ENCODE assay signal across 8 cellular contexts in genomic region chr7:82481499-82482097, GRCh38. TPM values are rescaled to one million over a fixed set of nuclear protein-coding genes. Genes with fewer than 3 reads are reported as not detected.
DNase-seq lines count a peak whose midpoint lies in the region; ATAC-seq and TF ChIP-seq lines count a peak whose summit lies in the region.

No MANE protein-coding gene starts in this region.

- H3K27ac ChIP-seq in cardiac muscle cell = no peak overlapping the region

- peak; percentile 65 for ATAC-seq in HG02981 (IDR thresholded peaks at IDR 0.05; ENCODE audit: unreplicated experiment)

- DNase-seq in cardiac muscle cell (ENCODE audit: low read depth in 1 of 2, low spot score in 1 of 2) (peak; percentile 17 to 46), cardiac septum (ENCODE audit: low spot score) (no peak), RPMI7951 (ENCODE audit: low read depth) (peak; percentile 21), fibroblast of villous mesenchyme (ENCODE audit: low read depth) (peak; percentile 44), superior temporal gyrus (ENCODE audit: extremely low spot score) (peak; percentile 80), islet precursor cell (no peak)
- no peak for DNase-seq in stimulated activated naive CD4-positive, alpha-beta T cell treated with Interleukin-2 at 50 U/mL for 16 hours (lab: John Stamatoyannopoulos, UW)

- TF ChIP-seq CTCF in cardiac muscle cell (IDR thresholded peaks at IDR 0.05; ENCODE audit: low read depth, low read length) (peak; percentile 81), fibroblast of villous mesenchyme (IDR thresholded peaks at IDR 0.05; ENCODE audit: insufficient read depth, low read depth, low read length) (peak; percentile 76)

- no peaks in the 10 kb centered on the region for H3K36me3 ChIP-seq in cardiac muscle cell

- H3K4me3 ChIP-seq in cardiac muscle cell = no peak overlapping the region
- H3K4me3 ChIP-seq in fibroblast of villous mesenchyme (ENCODE audit: low read depth, low read length) = no peak overlapping the region

- no peaks in the 10 kb centered on the region for H3K9me3 ChIP-seq in cardiac muscle cell (ENCODE audit: low read depth)

- no peaks in the 10 kb centered on the region for H3K4me1 ChIP-seq in cardiac muscle cell (ENCODE audit: low read depth)

- no peaks in the 10 kb centered on the region for H3K27me3 ChIP-seq in cardiac muscle cell

- intact Hi-C loops in cardiac septum (cut with DNase I) = loop anchor here (2.0 to 10.0 kb wide), 2 partner anchors 247 to 437 kb away; no protein-coding TSS in a partner anchor

RNA-seq across cellular contexts. Expression of gene CACNA2D1, which starts 38.0 kb away (rescaled TPM):
- total RNA-seq in cardiac muscle cell (11.8 and 20.3 TPM in 2 replicates), cardiac septum (87.3 TPM), fibroblast of villous mesenchyme (63.5 and 63.8 TPM in 2 replicates)
- polyA plus RNA-seq in cardiac muscle cell = 4.5 and 8.1 TPM in 2 replicates
- total RNA-seq in RPMI7951 (2014; rRNA removed; shearing (Covaris generic)) = 7.2 and 9.3 TPM in 2 replicates

Comparison
In these comparisons a context has a peak if more than half of its experiments do, and no peak if none do; other contexts are left out.
1. DNase-seq: peak in cardiac muscle cell (2 of 2), RPMI7951 (single experiment), fibroblast of villous mesenchyme (single experiment) and superior temporal gyrus (single experiment); none in cardiac septum (single experiment), islet precursor cell (single experiment) and stimulated activated naive CD4-positive, alpha-beta T cell treated with Interleukin-2 at 50 U/mL for 16 hours (single experiment).